16 cellular contexts compared by ENCODE assay signal in the genomic region with DNA sequence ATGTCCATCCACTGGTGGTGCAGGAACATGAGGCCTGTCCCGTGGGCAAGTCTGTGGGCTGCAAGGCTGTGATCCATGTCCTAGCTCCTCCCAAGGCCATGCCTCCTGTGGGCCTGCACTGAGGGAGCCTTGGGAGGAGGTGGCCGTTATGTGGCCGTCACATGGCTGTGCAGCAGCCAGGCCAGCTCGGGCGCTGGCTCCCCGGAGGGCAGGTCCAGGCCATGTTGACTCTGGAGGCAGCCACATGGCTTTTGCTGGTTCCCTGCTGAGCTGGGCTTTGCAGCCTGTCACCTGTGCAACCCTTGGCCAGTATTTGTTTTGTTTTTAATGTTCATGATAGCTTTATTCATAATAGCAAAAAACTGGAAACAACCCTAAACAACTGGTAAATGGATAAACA. TPM values are rescaled to one million over a fixed set of nuclear protein-coding genes. Genes with fewer than 3 reads are reported as not detected.
DNase-seq lines count a peak whose midpoint lies in the region; ATAC-seq and TF ChIP-seq lines count a peak whose summit lies in the region.
"Had no signal": no experiment of that assay in that cellular context is flagged by ENCODE, and none has a peak within 500 bp of the region (broad histone marks: within the 10 kb centered on the region; RNA-seq: fewer than 3 reads in every experiment).

No MANE protein-coding gene starts in this region.

- CTCF ChIA-PET in Panc1 (lab: Charles Lee) (no interaction called here), WTC11 (lab: Charles Lee) (interaction anchor here (1.0 to 9.7 kb wide), 2 partner anchors 12 to 32 kb away, joined by 4 to 87 read pairs; partner anchors contain the start of gene ADRA2C)
- CTCF ChIA-PET in CD4-positive, alpha-beta T cell (lab: Charles Lee), result no interaction called here

- no peaks in the 10 kb centered on the region for H3K9me3 Mint-ChIP-seq in WTC11
- H3K9me3 Mint-ChIP-seq in CD4-positive, alpha-beta T cell, result peaks cover 2% of the 10 kb centered on the region
- H3K9me3 Mint-ChIP-seq: CD8-positive, alpha-beta T cell had no signal

- no peak overlapping the region for H3K4ac ChIP-seq in neuronal stem cell (ENCODE audit: low read length)

- H2BK5ac ChIP-seq in neuronal stem cell (ENCODE audit: low read length), result no peak overlapping the region

- H2BK12ac ChIP-seq in neuronal stem cell (ENCODE audit: low read length), result peak overlapping the region; percentile 75

- H3K9me3 ChIP-seq in Panc1 (ENCODE audit: control insufficient read depth, insufficient read depth, low read depth, low read length), result no peaks in the 10 kb centered on the region
- H3K9me3 ChIP-seq in neuronal stem cell (replicated peaks in 1 of 2; ENCODE audit: control insufficient read depth in 2 of 2, insufficient read depth in 1 of 2, low read depth in 1 of 2, low read length in 2 of 2), result no peaks in the 10 kb centered on the region
- peaks cover 6% of the 10 kb centered on the region for H3K9me3 ChIP-seq in CD4-positive, alpha-beta T cell (ENCODE audit: control insufficient read depth, low read length)
- no peaks in the 10 kb centered on the region for H3K9me3 ChIP-seq in WERI-Rb-1 (ENCODE audit: severe bottlenecking)

- no peak overlapping the region for H4K91ac ChIP-seq in neuronal stem cell (ENCODE audit: low read depth, low read length, poor library complexity)

- H4K8ac ChIP-seq in neuronal stem cell (ENCODE audit: low read depth, low read length), result no peak overlapping the region

- H2AFZ ChIP-seq in neuronal stem cell (ENCODE audit: low read length), result no peak overlapping the region

- in situ Hi-C loops in Panc1 (cut with HindIII; ENCODE audit: low pct_unique_long_range_greater_than_20kb, low sequenced_read_pairs), result no loop called here
- in situ Hi-C loops in brain microvascular endothelial cell (cut with HindIII; ENCODE audit: low pct_ligation_motif_present, low sequenced_read_pairs), result no loop called here

- H3K27ac Mint-ChIP-seq in WTC11, result no peak overlapping the region
- no peak overlapping the region for H3K27ac Mint-ChIP-seq in CD4-positive, alpha-beta T cell
- H3K27ac Mint-ChIP-seq: CD8-positive, alpha-beta T cell had no signal

- no peak overlapping the region for H3K4me2 ChIP-seq in neuronal stem cell (ENCODE audit: insufficient read depth, low read length, poor library complexity, severe bottlenecking)

- peaks cover 3% of the 10 kb centered on the region for H3K4me1 Mint-ChIP-seq in WTC11
- H3K4me1 Mint-ChIP-seq in CD4-positive, alpha-beta T cell (ENCODE audit: low read depth), result no peaks in the 10 kb centered on the region

- H3K4me3 ChIP-seq in Panc1 (ENCODE audit: low read depth in 2 of 2, low read length in 2 of 2), result no peak overlapping the region
- peak overlapping the region in 1 of 2 donors; percentile 55 for H3K4me3 ChIP-seq in neuronal stem cell (ENCODE audit: low read length in 2 of 2)
- no peak overlapping the region for H3K4me3 ChIP-seq in brain microvascular endothelial cell (ENCODE audit: low read depth, low read length)
- H3K4me3 ChIP-seq in WERI-Rb-1 (ENCODE audit: low read depth, low read length), result no peak overlapping the region
- H3K4me3 ChIP-seq: GM12878 had no signal

- H3K27me3 ChIP-seq in Panc1 (ENCODE audit: control insufficient read depth, insufficient read depth, low read length), result no peaks in the 10 kb centered on the region
- H3K27me3 ChIP-seq in neuronal stem cell (ENCODE audit: control insufficient read depth in 3 of 3, insufficient read depth in 3 of 3, low read depth in 1 of 3, low read length in 3 of 3), result peaks cover 0 to 32% (median 0%) of the 10 kb centered on the region in 3 experiments
- H3K27me3 ChIP-seq in brain microvascular endothelial cell (replicated peaks), result no peaks in the 10 kb centered on the region
- no peaks in the 10 kb centered on the region for H3K27me3 ChIP-seq in CD4-positive, alpha-beta T cell (ENCODE audit: control insufficient read depth, insufficient read depth, low read length)
- no peaks in the 10 kb centered on the region for H3K27me3 ChIP-seq in WERI-Rb-1 (ENCODE audit: insufficient read depth, low read depth, severe bottlenecking)

- TF ChIP-seq CTCF in Panc1 (IDR thresholded peaks at IDR 0.05) (no peak), WTC11 (IDR thresholded peaks at IDR 0.05) (no peak), brain microvascular endothelial cell (IDR thresholded peaks at IDR 0.05; ENCODE audit: low read depth, low read length, missing control alignments) (no peak), WERI-Rb-1 (IDR thresholded peaks at IDR 0.05; ENCODE audit: low read depth, low read length) (no peak)
- TF ChIP-seq CTCF in CD4-positive, alpha-beta T cell (IDR thresholded peaks at IDR 0.05), result no peak

- no peaks in the 10 kb centered on the region for H3K36me3 ChIP-seq in Panc1 (ENCODE audit: control insufficient read depth, insufficient read depth, low read length)
- no peaks in the 10 kb centered on the region for H3K36me3 ChIP-seq in neuronal stem cell (replicated peaks in 1 of 2; ENCODE audit: control insufficient read depth in 2 of 2, insufficient read depth in 2 of 2, low read length in 2 of 2)
- H3K36me3 ChIP-seq in brain microvascular endothelial cell (replicated peaks), result no peaks in the 10 kb centered on the region
- no peaks in the 10 kb centered on the region for H3K36me3 ChIP-seq in WERI-Rb-1

- POLR2A ChIA-PET in Panc1 (lab: Charles Lee), result no interaction called here
- POLR2A ChIA-PET in WTC11 (lab: Charles Lee), result no interaction called here
- POLR2A ChIA-PET in CD4-positive, alpha-beta T cell (lab: Charles Lee), result no interaction called here

- H2BK15ac ChIP-seq in neuronal stem cell (ENCODE audit: low read length), result no peak overlapping the region

- DNase-seq in Panc1 (ENCODE audit: low read depth, low spot score), result no peak
- DNase-seq in WTC11 (ENCODE audit: low spot score), result no peak
- no peak for DNase-seq in neuronal stem cell (ENCODE audit: low spot score)
- no peak for DNase-seq in brain microvascular endothelial cell
- DNase-seq in CD4-positive, alpha-beta T cell, result no peak
- no peak for DNase-seq in WERI-Rb-1
- DNase-seq: C1 segment of cervical spinal cord; CD8-positive, alpha-beta T cell; DMS 273 treated with DMSO at 0.1 percent for 48 hours; DMS79; EL; GDM1; GOT3; H7; HCEC 1CT had no signal

- H3K4me3 Mint-ChIP-seq in WTC11, result no peak overlapping the region
- H3K4me3 Mint-ChIP-seq in CD4-positive, alpha-beta T cell, result no peak overlapping the region
- H3K4me3 Mint-ChIP-seq: CD8-positive, alpha-beta T cell had no signal

- peak; percentile 26; the same call in 1 of the 2 replicates for ATAC-seq in Panc1
- ATAC-seq in WTC11, result no peak
- ATAC-seq in CD4-positive, alpha-beta T cell (ENCODE audit: poor library complexity), result no peak
- ATAC-seq: CD8-positive, alpha-beta T cell; GM12878 had no signal

- H3K23ac ChIP-seq in neuronal stem cell (ENCODE audit: low read depth, low read length, poor library complexity), result peak overlapping the region; percentile 65

- no peaks in the 10 kb centered on the region for H3K36me3 Mint-ChIP-seq in WTC11
- no peaks in the 10 kb centered on the region for H3K36me3 Mint-ChIP-seq in CD4-positive, alpha-beta T cell (ENCODE audit: low read depth)
- H3K36me3 Mint-ChIP-seq: CD8-positive, alpha-beta T cell had no signal

- no peaks in the 10 kb centered on the region for H3K27me3 Mint-ChIP-seq in WTC11 (ENCODE audit: low read depth)
- H3K27me3 Mint-ChIP-seq in CD4-positive, alpha-beta T cell, result peaks cover 5% of the 10 kb centered on the region

- BruUV-seq in Panc1 (replicated peaks; lab: Mats Ljungman, UMichigan), result no TSS peak

- peak overlapping the region; percentile 59 for H2AK5ac ChIP-seq in neuronal stem cell (ENCODE audit: low read depth, low read length)

- H3K9ac ChIP-seq in neuronal stem cell (ENCODE audit: low read depth, low read length, poor library complexity), result peak overlapping the region; percentile 12

- H3K4me1 ChIP-seq in Panc1 (ENCODE audit: control insufficient read depth, insufficient read depth, low read length) (peaks cover 4% of the 10 kb centered on the region), neuronal stem cell (ENCODE audit: control insufficient read depth in 2 of 2, insufficient read depth in 1 of 2, low read depth in 1 of 2, low read length in 2 of 2) (peaks cover 0 to 6% of the 10 kb centered on the region in 2 donors)

- H3K27ac ChIP-seq in Panc1 (ENCODE audit: low read length), result no peak overlapping the region
- H3K27ac ChIP-seq in neuronal stem cell (replicated peaks; ENCODE audit: low read length), result no peak overlapping the region
- no peak overlapping the region for H3K27ac ChIP-seq in brain microvascular endothelial cell
- H3K27ac ChIP-seq in CD4-positive, alpha-beta T cell (ENCODE audit: low read depth, low read length), result no peak overlapping the region
- no peak overlapping the region for H3K27ac ChIP-seq in WERI-Rb-1

- intact Hi-C loops in Panc1 (cut with micrococcal nuclease; ENCODE audit: unreplicated experiment), result no loop called here
- intact Hi-C loops in CD4-positive, alpha-beta T cell (cut with DNase I, micrococcal nuclease), result no loop called here

- no peaks in the 10 kb centered on the region for H3K79me1 ChIP-seq in neuronal stem cell (ENCODE audit: low read depth, low read length)

- peak overlapping the region; percentile 87 for H3K14ac ChIP-seq in neuronal stem cell (ENCODE audit: low read length)

- WGBS in neuronal stem cell (ENCODE audit: extremely low coverage in 2 of 2, insufficient read length in 2 of 2, insufficient replicate concordance in 1 of 2), 2 donors, result no CpG with 5 or more reads among the region's 6 CpGs

- H3K18ac ChIP-seq in neuronal stem cell (ENCODE audit: low read length), result peak overlapping the region; percentile 32

- H2BK120ac ChIP-seq in neuronal stem cell (ENCODE audit: low read depth, low read length), result no peak overlapping the region

TF ChIP-seq in WTC11, 78 proteins besides CTCF, POLR2A, EP300 and RAD21:
- peak; percentile 27; the same call in 1 of the 2 replicates for TF ChIP-seq FOXP1 (CRISPR knock-in tag; IDR thresholded peaks at IDR 0.05; ENCODE audit: borderline replicate concordance)
- no peak for TF ChIP-seq NR2C2 (CRISPR knock-in tag; IDR thresholded peaks at IDR 0.05)

RNA-seq across cellular contexts. Expression of gene ADRA2C, which starts 13.3 kb away (rescaled TPM):
- total RNA-seq in Panc1 (2021; ENCODE audit: unreplicated experiment) (23.5 TPM), WTC11 (2021) (19.8 to 21.8 TPM (median 20.7 TPM) in 3 replicates)
- 44.2 TPM for polyA plus RNA-seq in Panc1 (2012; ENCODE audit: insufficient read length)
- polyA plus RNA-seq in neuronal stem cell (2013, experiment 1 of 2), result 7.7 TPM
- polyA plus RNA-seq in neuronal stem cell (2013, experiment 2 of 2), result 7.2 TPM
- total RNA-seq in CD4-positive, alpha-beta T cell, result not detected
- total RNA-seq: CD8-positive, alpha-beta T cell had no signal
- polyA plus RNA-seq: GM12878 had no signal

Comparison
In these comparisons a context has a peak if more than half of its experiments do, and no peak if none do; other contexts are left out.
1. RNA of gene ADRA2C, which starts 13.3 kb away (total RNA-seq): 23.5 TPM in Panc1 (single experiment) and 19.8 to 21.8 TPM in WTC11; not detected in CD4-positive, alpha-beta T cell; every median in the first group is over 10 times any median in the second.